In the genomic region with DNA sequence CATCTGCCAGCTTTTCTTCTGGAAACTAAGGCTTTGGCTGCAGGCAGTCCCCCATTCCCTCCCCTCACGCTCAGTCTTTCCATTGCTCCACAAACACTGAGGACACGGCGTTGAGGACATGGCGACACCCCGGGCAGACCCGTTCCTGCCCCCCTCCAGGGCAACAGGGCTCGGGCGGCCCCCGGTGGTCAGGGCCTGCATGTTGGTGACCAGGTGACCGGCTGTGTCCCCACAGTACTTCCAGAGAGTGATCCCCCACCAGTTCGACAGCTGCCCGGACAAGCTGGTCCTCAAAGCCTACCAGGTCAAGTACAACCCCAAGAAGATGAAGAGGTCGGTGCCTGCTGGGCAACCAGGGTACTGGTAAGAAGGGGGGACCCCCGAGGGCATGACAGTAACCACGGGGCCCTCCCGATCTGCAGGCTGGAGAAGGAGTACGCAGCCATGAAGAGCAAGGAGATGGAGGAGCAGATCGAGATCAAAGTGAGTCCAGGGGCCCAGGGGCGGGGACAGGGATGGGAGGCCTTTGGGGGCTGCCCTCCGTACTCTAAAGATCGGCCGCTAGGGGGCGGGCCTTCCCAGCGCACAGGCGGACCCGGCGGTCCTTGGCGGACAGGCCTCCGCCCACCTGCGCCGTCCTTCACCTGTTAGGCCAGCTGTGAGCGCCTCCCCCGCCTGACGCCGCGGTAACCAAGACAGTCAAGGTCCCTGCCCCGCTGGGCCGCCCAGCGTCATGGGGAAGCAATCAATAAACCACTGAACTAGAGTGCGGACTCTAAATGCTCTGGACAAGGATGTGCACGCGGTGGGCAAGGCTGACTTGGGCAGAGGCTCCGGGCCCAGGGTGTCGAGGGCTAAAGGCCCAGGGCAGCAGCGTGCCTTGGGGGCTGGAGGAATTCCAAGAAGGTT, we compare ENCODE assay signal across 9 cellular contexts. TPM values are rescaled to one million over a fixed set of nuclear protein-coding genes. Genes with fewer than 3 reads are reported as not detected.
A peak's percentile ranks its signal among the peaks of the same experiment; 100 is the strongest.
DNase-seq lines count a peak whose midpoint lies in the region; ATAC-seq, FAIRE-seq and TF ChIP-seq lines count a peak whose summit lies in the region.
"Had no signal": no experiment of that assay in that cellular context is flagged by ENCODE, and none has a peak within 500 bp of the region (broad histone marks: within the 10 kb centered on the region; RNA-seq: fewer than 3 reads in every experiment).

No MANE protein-coding gene starts in this region.

- H3K27me3 ChIP-seq in HepG2 (ENCODE audit: control insufficient read depth in 1 of 2, insufficient read depth in 2 of 2, low read length in 2 of 2) = peaks cover 0 to 5% of the 10 kb centered on the region in 2 experiments; a peak in 2 of 5 replicates

- H3K4me2 ChIP-seq in HepG2 (ENCODE audit: low read depth, low read length) = peak overlapping the region; percentile 65

- POLR2A ChIA-PET in HepG2 (lab: Yijun Ruan, JAX) = interaction anchor here (0.5 to 2.8 kb wide), 8 partner anchors 10 to 91 kb away, joined by 3 to 21 read pairs (median 6); partner anchors contain the start of genes LRRC8E, MAP2K7, SNAPC2 and TIMM44

- no peak overlapping the region for H3K9ac ChIP-seq in HepG2 (ENCODE audit: insufficient read depth, low read depth, low read length)

- TF ChIP-seq CTCF in AG09309 (IDR thresholded peaks at IDR 0.05; ENCODE audit: control insufficient read depth, insufficient read depth, low read depth, low read length, missing control alignments) = peak; percentile 81
- TF ChIP-seq CTCF in choroid plexus epithelial cell (conservative IDR thresholded peaks at IDR 0.05; ENCODE audit: low read depth, low read length) = peak; percentile 78
- TF ChIP-seq CTCF in HepG2 (CRISPR knock-in tag; IDR thresholded peaks at IDR 0.05) = peak; percentile 93

- no TSS peak for BruUV-seq in HepG2 (replicated peaks; lab: Mats Ljungman, UMichigan)

- H3K4me3 ChIP-seq in AG09309 (ENCODE audit: control insufficient read depth, low read depth, low read length) (no peak overlapping the region), choroid plexus epithelial cell (ENCODE audit: low read depth, low read length) (no peak overlapping the region), HepG2 (replicated peaks in 1 of 3; ENCODE audit: insufficient read depth in 1 of 3, low read depth in 2 of 3, low read length in 3 of 3) (peak overlapping the region in 1 of 3 experiments; percentile 60; a peak in 3 of 6 replicates)

- peaks cover 24% of the 10 kb centered on the region for H3K4me1 ChIP-seq in HepG2 (ENCODE audit: insufficient read depth, low read length)

- no peaks in the 10 kb centered on the region for H3K79me2 ChIP-seq in HepG2 (ENCODE audit: insufficient read depth, low read length)

- no peaks in the 10 kb centered on the region for H3K36me3 ChIP-seq in HepG2 (replicated peaks in 1 of 2; ENCODE audit: control insufficient read depth in 1 of 2, insufficient read depth in 2 of 2, low read length in 2 of 2)

- H2AFZ ChIP-seq in HepG2 (ENCODE audit: low read length) = no peak overlapping the region

- in situ Hi-C loops in HepG2 (cut with HindIII; ENCODE audit: extremely low pct_ligation_motif_present, low pct_unique_long_range_greater_than_20kb) = loop anchor here (5.0 kb wide), 1 partner anchor 69 kb away; the partner anchor contains the start of gene SNAPC2

- H3K9me3 ChIP-seq in HepG2 (ENCODE audit: low read length) = no peaks in the 10 kb centered on the region

- DNase-seq in AG09309 (ENCODE audit: low read depth) (no peak), NCI-H2227 treated with DMSO at 0.1 percent for 48 hours (lab: John Stamatoyannopoulos, UW) (peak; percentile 64), choroid plexus epithelial cell (ENCODE audit: low read depth) (peak; percentile 65), HepG2 (ENCODE audit: low spot score) (peak; percentile 90)
- DNase-seq in activated CD4-positive, alpha-beta T cell treated with anti-CD3 and anti-CD28 coated beads for 4 hours = peak; percentile 57 to 64
- DNase-seq in stimulated activated CD8-positive, alpha-beta memory T cell treated with anti-CD3 and anti-CD28 coated beads, Interleukin-12 subunit alpha, Interleukin-12 subunit beta, amount 100 ng/mL, for 4 hours (ENCODE audit: low read depth) = peak; percentile 43

- FAIRE-seq in HepG2 (lab: Jason Lieb, UNC) = peak; percentile 84

- TF ChIP-seq POLR2A in HepG2 (IDR thresholded peaks at IDR 0.05; ENCODE audit: insufficient read depth in 1 of 2, low read depth in 2 of 2, low read length in 2 of 2) = no peak

- CTCF ChIA-PET in HepG2 (lab: Yijun Ruan, JAX; ENCODE audit: low intra/inter-chr PET ratio, low total read pairs) = interaction anchor here (1.2 to 2.3 kb wide), 5 partner anchors 16 to 72 kb away, joined by 4 to 28 read pairs (median 5); partner anchors contain the start of genes CTXN1, MAP2K7 and SNAPC2

- no peak; a peak in 1 of 4 replicates for TF ChIP-seq EP300 in HepG2 (IDR thresholded peaks at IDR 0.05; ENCODE audit: low read depth in 2 of 2, low read length in 2 of 2)
- peak; percentile 73 for TF ChIP-seq EP300 in HepG2 (CRISPR knock-in tag; IDR thresholded peaks at IDR 0.05; ENCODE audit: borderline replicate concordance)

- peak; percentile 60 for ATAC-seq in GM21360 (IDR thresholded peaks at IDR 0.05; ENCODE audit: unreplicated experiment)
- ATAC-seq in HepG2 = peak; percentile 93
- no peak for ATAC-seq in GM19395 (IDR thresholded peaks at IDR 0.05; ENCODE audit: unreplicated experiment)

- TF ChIP-seq RAD21 in HepG2 (CRISPR knock-in tag; IDR thresholded peaks at IDR 0.05) = peak; percentile 98

- H4K20me1 ChIP-seq in HepG2 (ENCODE audit: insufficient read depth, low read length) = no peaks in the 10 kb centered on the region

- 2% methylated on average over 20 of the region's 45 CpGs for WGBS in HepG2 (ENCODE audit: low lambda C conversion rate)

- intact Hi-C loops in HepG2 (cut with micrococcal nuclease; ENCODE audit: unreplicated experiment) = loop anchor here (2.0 kb wide), 2 partner anchors 50 to 72 kb away; partner anchors contain the start of gene MAP2K7

- peak overlapping the region; percentile 58 for H3K27ac ChIP-seq in HepG2 (ENCODE audit: extremely low read length, insufficient read depth, low read length)

RNA-seq across cellular contexts. Expression of gene PRR36, which starts 21.1 kb away (rescaled TPM):
- total RNA-seq in HepG2 (2016; rRNA removed; fragmentation: Illumina TruSeq; extraction: Trizol) = 0.07 TPM in 2 replicates
- 0.30 TPM in 1 of 2 replicates, not detected in the other for total RNA-seq in HepG2 (2016; cell fraction: cytosol; rRNA removed; fragmentation: Illumina TruSeq; extraction: Trizol; ENCODE audit: low read depth)
- 0.09 and 0.30 TPM in 2 replicates for total RNA-seq in HepG2 (2016; cell fraction: insoluble cytoplasmic fraction; rRNA removed; fragmentation: Illumina TruSeq; extraction: Trizol)
- 0.15 and 0.17 TPM in 2 replicates for total RNA-seq in HepG2 (2016; cell fraction: membrane; rRNA removed; fragmentation: Illumina TruSeq; extraction: Trizol)
- total RNA-seq in HepG2 (2016; cell fraction: nucleus; rRNA removed; fragmentation: Illumina TruSeq; extraction: Trizol) = 0.09 and 0.22 TPM in 2 replicates
- polyA plus RNA-seq in HepG2 (2011; rRNA removed) = 0.17 TPM in 2 replicates
- 0.05 and 0.13 TPM in 2 replicates for polyA plus RNA-seq in HepG2 (2011; cell fraction: cytosol; rRNA removed)
- polyA plus RNA-seq in HepG2 (2011; cell fraction: nucleus; rRNA removed) = 0.73 and 1.3 TPM in 2 replicates
- 1.5 and 1.8 TPM in 2 replicates for polyA plus RNA-seq in HepG2 (2012)
- 0.23 and 0.25 TPM in 2 replicates for polyA plus RNA-seq in HepG2 (2016; cell fraction: cytosol; fragmentation: Illumina TruSeq; extraction: Trizol; ENCODE audit: low read depth)
- 0.54 and 0.83 TPM in 2 replicates for polyA plus RNA-seq in HepG2 (2016; cell fraction: insoluble cytoplasmic fraction; fragmentation: Illumina TruSeq; extraction: Trizol; ENCODE audit: low read depth)
- 0.34 and 0.41 TPM in 2 replicates for polyA plus RNA-seq in HepG2 (2016; cell fraction: membrane; fragmentation: Illumina TruSeq; extraction: Trizol; ENCODE audit: low read depth)
- 1.3 and 1.5 TPM in 2 replicates for polyA plus RNA-seq in HepG2 (2016; cell fraction: nucleus; fragmentation: Illumina TruSeq; extraction: Trizol; ENCODE audit: insufficient read depth, low read depth)
- 0.34 TPM in 1 of 2 replicates, not detected in the other for polyA minus RNA-seq in HepG2 (2011; rRNA and poly(A)+ RNA removed; ENCODE audit: low replicate concordance)
- polyA minus RNA-seq in HepG2 (2011; cell fraction: cytosol; rRNA and poly(A)+ RNA removed) = 0.97 and 1.1 TPM in 2 replicates
- 0.25 and 0.26 TPM in 2 replicates for polyA minus RNA-seq in HepG2 (2011; cell fraction: nucleus; rRNA and poly(A)+ RNA removed)
- total RNA-seq: skeletal muscle tissue had no signal

RNA-seq across cellular contexts. Expression of gene EVI5L, which starts 23.1 kb away (rescaled TPM):
- total RNA-seq in HepG2 (2016; rRNA removed; fragmentation: Illumina TruSeq; extraction: Trizol) = 1.3 and 1.7 TPM in 2 replicates
- 0.61 and 0.62 TPM in 2 replicates for total RNA-seq in HepG2 (2016; cell fraction: cytosol; rRNA removed; fragmentation: Illumina TruSeq; extraction: Trizol; ENCODE audit: low read depth)
- total RNA-seq in HepG2 (2016; cell fraction: insoluble cytoplasmic fraction; rRNA removed; fragmentation: Illumina TruSeq; extraction: Trizol) = 1.1 and 1.6 TPM in 2 replicates
- 1.6 and 1.7 TPM in 2 replicates for total RNA-seq in HepG2 (2016; cell fraction: membrane; rRNA removed; fragmentation: Illumina TruSeq; extraction: Trizol)
- 1.2 and 1.7 TPM in 2 replicates for total RNA-seq in HepG2 (2016; cell fraction: nucleus; rRNA removed; fragmentation: Illumina TruSeq; extraction: Trizol)
- polyA plus RNA-seq in HepG2 (2011; rRNA removed) = 2.4 and 3.1 TPM in 2 replicates
- 2.1 and 2.9 TPM in 2 replicates for polyA plus RNA-seq in HepG2 (2011; cell fraction: cytosol; rRNA removed)
- polyA plus RNA-seq in HepG2 (2011; cell fraction: nucleus; rRNA removed) = 8.0 and 8.2 TPM in 2 replicates
- polyA plus RNA-seq in HepG2 (2012) = 3.2 TPM in 2 replicates
- 0.58 and 0.84 TPM in 2 replicates for polyA plus RNA-seq in HepG2 (2016; cell fraction: cytosol; fragmentation: Illumina TruSeq; extraction: Trizol; ENCODE audit: low read depth)
- 1.7 and 2.0 TPM in 2 replicates for polyA plus RNA-seq in HepG2 (2016; cell fraction: insoluble cytoplasmic fraction; fragmentation: Illumina TruSeq; extraction: Trizol; ENCODE audit: low read depth)
- polyA plus RNA-seq in HepG2 (2016; cell fraction: membrane; fragmentation: Illumina TruSeq; extraction: Trizol; ENCODE audit: low read depth) = 1.4 and 1.6 TPM in 2 replicates
- polyA plus RNA-seq in HepG2 (2016; cell fraction: nucleus; fragmentation: Illumina TruSeq; extraction: Trizol; ENCODE audit: insufficient read depth, low read depth) = 3.6 and 4.8 TPM in 2 replicates
- polyA minus RNA-seq in HepG2 (2011; rRNA and poly(A)+ RNA removed; ENCODE audit: low replicate concordance) = 6.3 and 14.8 TPM in 2 replicates
- polyA minus RNA-seq in HepG2 (2011; cell fraction: cytosol; rRNA and poly(A)+ RNA removed) = 1.1 and 1.3 TPM in 2 replicates
- 1.9 and 2.9 TPM in 2 replicates for polyA minus RNA-seq in HepG2 (2011; cell fraction: nucleus; rRNA and poly(A)+ RNA removed)

RNA-seq across cellular contexts. Expression of gene LRRC8E, which starts 35.2 kb away (rescaled TPM):
- 4.0 and 8.0 TPM in 2 replicates for total RNA-seq in HepG2 (2016; rRNA removed; fragmentation: Illumina TruSeq; extraction: Trizol)
- total RNA-seq in HepG2 (2016; cell fraction: cytosol; rRNA removed; fragmentation: Illumina TruSeq; extraction: Trizol; ENCODE audit: low read depth) = 0.97 and 1.0 TPM in 2 replicates
- total RNA-seq in HepG2 (2016; cell fraction: insoluble cytoplasmic fraction; rRNA removed; fragmentation: Illumina TruSeq; extraction: Trizol) = 4.0 and 9.1 TPM in 2 replicates
- total RNA-seq in HepG2 (2016; cell fraction: membrane; rRNA removed; fragmentation: Illumina TruSeq; extraction: Trizol) = 2.2 and 3.4 TPM in 2 replicates
- 7.5 and 8.2 TPM in 2 replicates for total RNA-seq in HepG2 (2016; cell fraction: nucleus; rRNA removed; fragmentation: Illumina TruSeq; extraction: Trizol)
- polyA plus RNA-seq in HepG2 (2011; rRNA removed) = 10.3 and 14.6 TPM in 2 replicates
- 6.6 and 7.8 TPM in 2 replicates for polyA plus RNA-seq in HepG2 (2011; cell fraction: cytosol; rRNA removed)
- 7.6 and 8.4 TPM in 2 replicates for polyA plus RNA-seq in HepG2 (2011; cell fraction: nucleus; rRNA removed)
- 10.1 and 12.0 TPM in 2 replicates for polyA plus RNA-seq in HepG2 (2012)
- 0.41 and 0.42 TPM in 2 replicates for polyA plus RNA-seq in HepG2 (2016; cell fraction: cytosol; fragmentation: Illumina TruSeq; extraction: Trizol; ENCODE audit: low read depth)
- 2.8 and 3.6 TPM in 2 replicates for polyA plus RNA-seq in HepG2 (2016; cell fraction: insoluble cytoplasmic fraction; fragmentation: Illumina TruSeq; extraction: Trizol; ENCODE audit: low read depth)
- 0.65 and 1.00 TPM in 2 replicates for polyA plus RNA-seq in HepG2 (2016; cell fraction: membrane; fragmentation: Illumina TruSeq; extraction: Trizol; ENCODE audit: low read depth)
- 8.0 and 10.3 TPM in 2 replicates for polyA plus RNA-seq in HepG2 (2016; cell fraction: nucleus; fragmentation: Illumina TruSeq; extraction: Trizol; ENCODE audit: insufficient read depth, low read depth)
- polyA minus RNA-seq in HepG2 (2011; rRNA and poly(A)+ RNA removed; ENCODE audit: low replicate concordance) = 13.5 and 26.2 TPM in 2 replicates
- 10.5 and 13.4 TPM in 2 replicates for polyA minus RNA-seq in HepG2 (2011; cell fraction: cytosol; rRNA and poly(A)+ RNA removed)
- 5.5 and 7.0 TPM in 2 replicates for polyA minus RNA-seq in HepG2 (2011; cell fraction: nucleus; rRNA and poly(A)+ RNA removed)

RNA-seq across cellular contexts. Expression of gene MAP2K7, which starts 50.6 kb away (rescaled TPM):
- 8.7 and 10.8 TPM in 2 replicates for total RNA-seq in HepG2 (2016; rRNA removed; fragmentation: Illumina TruSeq; extraction: Trizol)
- 3.9 and 4.1 TPM in 2 replicates for total RNA-seq in HepG2 (2016; cell fraction: cytosol; rRNA removed; fragmentation: Illumina TruSeq; extraction: Trizol; ENCODE audit: low read depth)
- 7.6 and 11.7 TPM in 2 replicates for total RNA-seq in HepG2 (2016; cell fraction: insoluble cytoplasmic fraction; rRNA removed; fragmentation: Illumina TruSeq; extraction: Trizol)
- 11.5 and 13.1 TPM in 2 replicates for total RNA-seq in HepG2 (2016; cell fraction: membrane; rRNA removed; fragmentation: Illumina TruSeq; extraction: Trizol)
- 8.3 and 8.5 TPM in 2 replicates for total RNA-seq in HepG2 (2016; cell fraction: nucleus; rRNA removed; fragmentation: Illumina TruSeq; extraction: Trizol)
- polyA plus RNA-seq in HepG2 (2011; rRNA removed) = 9.0 and 14.8 TPM in 2 replicates
- 8.8 and 11.2 TPM in 2 replicates for polyA plus RNA-seq in HepG2 (2011; cell fraction: cytosol; rRNA removed)
- polyA plus RNA-seq in HepG2 (2011; cell fraction: nucleus; rRNA removed) = 42.0 and 50.6 TPM in 2 replicates
- 17.3 and 19.9 TPM in 2 replicates for polyA plus RNA-seq in HepG2 (2012)
- polyA plus RNA-seq in HepG2 (2016; cell fraction: cytosol; fragmentation: Illumina TruSeq; extraction: Trizol; ENCODE audit: low read depth) = 3.9 and 4.4 TPM in 2 replicates
- 10.5 and 15.1 TPM in 2 replicates for polyA plus RNA-seq in HepG2 (2016; cell fraction: insoluble cytoplasmic fraction; fragmentation: Illumina TruSeq; extraction: Trizol; ENCODE audit: low read depth)
- 8.5 and 10.6 TPM in 2 replicates for polyA plus RNA-seq in HepG2 (2016; cell fraction: membrane; fragmentation: Illumina TruSeq; extraction: Trizol; ENCODE audit: low read depth)
- 25.7 and 31.5 TPM in 2 replicates for polyA plus RNA-seq in HepG2 (2016; cell fraction: nucleus; fragmentation: Illumina TruSeq; extraction: Trizol; ENCODE audit: insufficient read depth, low read depth)
- 17.6 and 23.5 TPM in 2 replicates for polyA minus RNA-seq in HepG2 (2011; rRNA and poly(A)+ RNA removed; ENCODE audit: low replicate concordance)
- 10.0 and 13.0 TPM in 2 replicates for polyA minus RNA-seq in HepG2 (2011; cell fraction: cytosol; rRNA and poly(A)+ RNA removed)
- 11.2 and 11.7 TPM in 2 replicates for polyA minus RNA-seq in HepG2 (2011; cell fraction: nucleus; rRNA and poly(A)+ RNA removed)
